9 cellular contexts compared by ENCODE assay signal in genomic region chr5:142017832-142018427, GRCh38. TPM values are rescaled to one million over a fixed set of nuclear protein-coding genes. Genes with fewer than 3 reads are reported as not detected.
DNase-seq lines count a peak whose midpoint lies in the region; ATAC-seq and TF ChIP-seq lines count a peak whose summit lies in the region.
"Had no signal": no experiment of that assay in that cellular context is flagged by ENCODE, and none has a peak within 500 bp of the region (broad histone marks: within the 10 kb centered on the region; RNA-seq: fewer than 3 reads in every experiment).

No MANE protein-coding gene starts in this region.

- no peak overlapping the region for H2AK5ac ChIP-seq in mesenchymal stem cell (ENCODE audit: low read length, severe bottlenecking)

- H3K36me3 Mint-ChIP-seq in glutamatergic neuron (ENCODE audit: unreplicated experiment): peaks cover 7% of the 10 kb centered on the region

- no peaks in the 10 kb centered on the region for H3K4me1 Mint-ChIP-seq in glutamatergic neuron (ENCODE audit: low read depth, unreplicated experiment)

- H3K4me3 ChIP-seq in SJCRH30: no peak overlapping the region
- no peak overlapping the region for H3K4me3 ChIP-seq in mesenchymal stem cell (ENCODE audit: insufficient read depth in 1 of 2, low read depth in 1 of 2, low read length in 2 of 2)

- peaks cover 9% of the 10 kb centered on the region; the same call in 1 of the 2 replicates for H3K4me1 ChIP-seq in SJCRH30
- H3K4me1 ChIP-seq in mesenchymal stem cell (ENCODE audit: control insufficient read depth, insufficient read depth, low read depth, low read length): peaks cover 19% of the 10 kb centered on the region

- no peak overlapping the region for H2BK120ac ChIP-seq in mesenchymal stem cell (ENCODE audit: low read depth, low read length)

- H4K8ac ChIP-seq in mesenchymal stem cell (ENCODE audit: low read length): no peak overlapping the region

- H3K14ac ChIP-seq in mesenchymal stem cell (ENCODE audit: low read length in 2 of 2): no peak overlapping the region

- H3K36me3 ChIP-seq in SJCRH30 (no peaks in the 10 kb centered on the region), mesenchymal stem cell (ENCODE audit: control insufficient read depth in 1 of 2, insufficient read depth in 2 of 2, low read depth in 1 of 2, low read length in 2 of 2) (no peaks in the 10 kb centered on the region)

- no peak overlapping the region for H2BK15ac ChIP-seq in mesenchymal stem cell (ENCODE audit: low read depth, poor library complexity, severe bottlenecking)

- H2BK12ac ChIP-seq in mesenchymal stem cell (ENCODE audit: low read length in 2 of 2): no peak overlapping the region

- TF ChIP-seq CTCF in glutamatergic neuron (IDR thresholded peaks at IDR 0.05; ENCODE audit: partially characterized antibody, unreplicated experiment): no peak

- H3K9ac ChIP-seq in mesenchymal stem cell (ENCODE audit: low read length): no peak overlapping the region

- no peak overlapping the region for H3K27ac Mint-ChIP-seq in glutamatergic neuron (ENCODE audit: unreplicated experiment)

- H3K18ac ChIP-seq in mesenchymal stem cell (ENCODE audit: low read depth in 1 of 2, low read length in 2 of 2): no peak overlapping the region

- H3K27me3 Mint-ChIP-seq in glutamatergic neuron (ENCODE audit: unreplicated experiment): peaks cover 4% of the 10 kb centered on the region

- peaks cover 5% of the 10 kb centered on the region for H3K9me3 ChIP-seq in SJCRH30 (replicated peaks)
- no peaks in the 10 kb centered on the region for H3K9me3 ChIP-seq in mesenchymal stem cell (ENCODE audit: control insufficient read depth, low read length)

- peak; percentile 41 to 52 for DNase-seq in SJCRH30
- DNase-seq in mesenchymal stem cell: peak; percentile 83
- DNase-seq in glutamatergic neuron: no peak
- DNase-seq in AG20443 (ENCODE audit: low spot score): no peak
- DNase-seq: NCI-H1436 had no signal

- H3K27ac ChIP-seq in SJCRH30 (no peak overlapping the region), mesenchymal stem cell (ENCODE audit: low read length, poor library complexity, severe bottlenecking) (no peak overlapping the region)
- H3K27ac ChIP-seq: VCaP had no signal

- peak; percentile 33 for ATAC-seq in GM18858 (IDR thresholded peaks at IDR 0.05; ENCODE audit: unreplicated experiment)
- peak; percentile 36 for ATAC-seq in HG02610 (IDR thresholded peaks at IDR 0.05; ENCODE audit: unreplicated experiment)
- ATAC-seq in HG03469 (IDR thresholded peaks at IDR 0.05; ENCODE audit: unreplicated experiment): no peak

- peaks cover 3% of the 10 kb centered on the region for H3K9me3 Mint-ChIP-seq in glutamatergic neuron (ENCODE audit: unreplicated experiment)

- peaks cover 3% of the 10 kb centered on the region for H3K79me1 ChIP-seq in mesenchymal stem cell (replicated peaks; ENCODE audit: low read length, poor library complexity, severe bottlenecking)

- no peak overlapping the region for H4K91ac ChIP-seq in mesenchymal stem cell (ENCODE audit: low read length)

- H2BK5ac ChIP-seq in mesenchymal stem cell (ENCODE audit: low read depth, low read length, poor library complexity, severe bottlenecking): no peak overlapping the region

- WGBS in mesenchymal stem cell: 69% methylated on average over 5 of the region's 5 CpGs

- no peak overlapping the region for H3K4me3 Mint-ChIP-seq in glutamatergic neuron (ENCODE audit: unreplicated experiment)

- H3K23ac ChIP-seq in mesenchymal stem cell (ENCODE audit: low read length in 2 of 2): no peak overlapping the region

- H3K27me3 ChIP-seq in SJCRH30: no peaks in the 10 kb centered on the region
- no peaks in the 10 kb centered on the region for H3K27me3 ChIP-seq in mesenchymal stem cell (ENCODE audit: control insufficient read depth in 1 of 2, insufficient read depth in 1 of 2, low read length in 2 of 2)

- no peak overlapping the region for H3K4ac ChIP-seq in mesenchymal stem cell (ENCODE audit: low read depth in 1 of 2, low read length in 2 of 2)

- H3K4me2 ChIP-seq in mesenchymal stem cell (ENCODE audit: low read length, poor library complexity, severe bottlenecking): no peak overlapping the region

- no peak overlapping the region for H2AFZ ChIP-seq in mesenchymal stem cell (ENCODE audit: low read depth, low read length)

RNA-seq across cellular contexts. Expression of gene GNPDA1, which starts 5.1 kb away (rescaled TPM):
- 58.9 and 74.2 TPM in 2 replicates for total RNA-seq in SJCRH30 (2014; rRNA removed; shearing (Covaris generic))
- 40.6 TPM for polyA plus RNA-seq in mesenchymal stem cell (2013, experiment 1 of 2)
- polyA plus RNA-seq in mesenchymal stem cell (2013, experiment 2 of 2): 41.0 TPM
- 20.2 TPM for total RNA-seq in glutamatergic neuron (ENCODE audit: unreplicated experiment)

RNA-seq across cellular contexts. Expression of gene RNF14, which starts 49.0 kb away (rescaled TPM):
- 46.8 and 50.5 TPM in 2 replicates for total RNA-seq in SJCRH30 (2014; rRNA removed; shearing (Covaris generic))
- polyA plus RNA-seq in mesenchymal stem cell (2013, experiment 1 of 2): 48.6 TPM
- 52.3 TPM for polyA plus RNA-seq in mesenchymal stem cell (2013, experiment 2 of 2)
- total RNA-seq in glutamatergic neuron (ENCODE audit: unreplicated experiment): 60.8 TPM

RNA-seq across cellular contexts. Expression of gene PCDH12, which starts 59.9 kb away (rescaled TPM):
- 0.25 and 0.42 TPM in 2 replicates for total RNA-seq in SJCRH30 (2014; rRNA removed; shearing (Covaris generic))
- polyA plus RNA-seq in mesenchymal stem cell (2013, experiment 1 of 2): 0.10 TPM
- polyA plus RNA-seq in mesenchymal stem cell (2013, experiment 2 of 2): 0.11 TPM
- total RNA-seq in glutamatergic neuron (ENCODE audit: unreplicated experiment): 1.7 TPM

Comparison
In these comparisons a context has a peak if more than half of its experiments do, and no peak if none do; other contexts are left out.
1. DNase-seq: peak in SJCRH30 (2 of 2) and mesenchymal stem cell (single experiment); none in glutamatergic neuron (single experiment) and AG20443 (single experiment).